Comparison of ENCODE assay signal across 1 cellular context in the genomic region with DNA sequence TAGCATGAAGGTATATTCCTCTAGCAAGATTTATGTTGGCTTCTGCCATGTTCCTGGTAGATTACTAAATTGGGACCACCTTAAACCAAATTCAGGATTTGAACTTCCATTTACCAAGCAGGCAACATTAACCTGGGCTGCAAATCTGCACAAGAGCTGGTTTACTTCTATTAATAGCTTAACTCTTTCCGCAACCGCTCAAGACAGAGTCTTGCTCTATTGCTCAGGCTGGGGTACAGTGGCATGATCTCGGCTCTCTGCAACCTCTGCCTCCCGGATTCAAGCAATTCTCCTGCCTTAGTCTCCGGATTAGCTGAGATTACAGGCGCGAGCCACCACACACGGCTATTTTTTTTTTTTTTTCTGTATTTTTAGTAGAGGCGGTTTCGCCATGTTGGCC.
TF ChIP-seq lines count a peak whose summit lies in the region.

No MANE protein-coding gene starts in this region.

TF ChIP-seq in GM12878, 131 proteins besides CTCF, POLR2A, EP300 and RAD21:
- TF ChIP-seq E4F1 (IDR thresholded peaks at IDR 0.05; ENCODE audit: borderline replicate concordance, partially characterized antibody) (no peak), KLF5 (IDR thresholded peaks at IDR 0.05; ENCODE audit: partially characterized antibody) (no peak), SUPT20H (IDR thresholded peaks at IDR 0.05; ENCODE audit: borderline replicate concordance, control insufficient read depth, low read depth, low read length) (no peak), POLR2AphosphoS2 (IDR thresholded peaks at IDR 0.05; ENCODE audit: low read depth, low read length) (0 out of 2 replicates have a peak, but pooled peaks have one; percentile 4), YBX1 (IDR thresholded peaks at IDR 0.05) (no peak)
